In the genomic region with DNA sequence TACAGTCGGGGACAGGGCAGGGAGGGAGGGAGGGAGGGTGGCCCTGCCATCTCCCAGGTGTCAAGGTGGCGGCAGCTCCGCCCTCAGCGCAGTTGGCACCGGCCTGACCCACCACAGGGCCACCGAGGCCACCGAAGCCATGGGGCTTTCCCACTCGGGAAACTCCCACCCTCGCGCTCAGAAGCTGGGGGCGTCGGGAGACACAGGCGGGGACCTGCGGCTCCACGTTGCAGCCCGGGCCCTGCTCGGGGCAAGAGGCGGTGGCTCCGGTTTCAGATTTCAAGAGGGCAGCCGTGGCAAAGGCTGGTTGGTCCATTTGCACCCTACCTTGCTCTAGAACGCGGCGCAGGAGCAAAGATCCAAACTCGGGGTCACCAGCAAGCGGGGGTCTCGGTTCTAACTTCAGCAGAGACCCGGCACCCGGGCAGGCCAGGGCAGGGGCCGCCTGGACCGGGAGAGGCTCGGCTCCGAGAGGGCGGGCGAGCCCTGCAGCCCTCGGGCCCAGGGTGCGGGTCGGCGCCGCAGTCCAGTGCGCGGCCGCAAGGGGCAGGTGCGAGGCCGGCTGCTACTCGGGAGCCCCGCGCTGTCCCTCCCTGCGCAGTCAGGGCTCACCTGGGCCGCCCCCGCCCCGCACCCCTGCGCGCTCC, we compare ENCODE assay signal across 8 cellular contexts. TPM values are rescaled to one million over a fixed set of nuclear protein-coding genes. Genes with fewer than 3 reads are reported as not detected.
A peak's percentile ranks its signal among the peaks of the same experiment; 100 is the strongest.
DNase-seq lines count a peak whose midpoint lies in the region; ATAC-seq and TF ChIP-seq lines count a peak whose summit lies in the region.

No MANE protein-coding gene starts in this region.

- TF ChIP-seq CTCF in brain microvascular endothelial cell (IDR thresholded peaks at IDR 0.05; ENCODE audit: low read depth, low read length, missing control alignments) (peak; percentile 39), kidney epithelial cell (IDR thresholded peaks at IDR 0.05; ENCODE audit: insufficient read depth, low read length, poor library complexity, severe bottlenecking) (peak; percentile 14)

- H3K9ac ChIP-seq in HUES64 (ENCODE audit: low read depth, low read length): peak overlapping the region; percentile 79

- no peaks in the 10 kb centered on the region for H3K27me3 Mint-ChIP-seq in T-helper 17 cell

- H3K4me1 Mint-ChIP-seq in T-helper 17 cell: peaks cover 37% of the 10 kb centered on the region

- 3% methylated on average over 53 of the region's 53 CpGs for WGBS in HUES64

- in situ Hi-C loops in brain microvascular endothelial cell (cut with HindIII; ENCODE audit: low pct_ligation_motif_present, low sequenced_read_pairs): no loop called here

- H3K4me3 ChIP-seq in HUES64 (ENCODE audit: low read length) (peak overlapping the region; percentile 62), brain microvascular endothelial cell (ENCODE audit: low read depth, low read length) (peak overlapping the region; percentile 53), kidney epithelial cell (ENCODE audit: low read depth, low read length) (peak overlapping the region; percentile 54)

- peak overlapping the region; percentile 97 for H3K27ac Mint-ChIP-seq in T-helper 17 cell

- DNase-seq in DMS53 treated with DMSO at 0.1 percent for 48 hours (lab: John Stamatoyannopoulos, UW; ENCODE audit: unreplicated experiment) (peak; percentile 52), T-helper 17 cell (peak; percentile 66 to 79 (median 75)), brain microvascular endothelial cell (no peak), kidney epithelial cell (ENCODE audit: low read depth) (no peak), NCI-H2107 treated with DMSO at 0.1 percent for 48 hours (lab: John Stamatoyannopoulos, UW; ENCODE audit: unreplicated experiment) (no peak)
- DNase-seq in stimulated activated CD4-positive, alpha-beta T cell treated with anti-CD3 and anti-CD28 coated beads, TNF-alpha, amount 100 ng/mL, for 24 hours (ENCODE audit: low read depth in 3 of 3): peak in 2 of 3 experiments; percentile 20 to 26

- peaks cover 9% of the 10 kb centered on the region; the same call in 1 of the 2 replicates for H3K4me1 ChIP-seq in HUES64 (ENCODE audit: insufficient read depth, low read length)

- H3K36me3 Mint-ChIP-seq in T-helper 17 cell (ENCODE audit: low read depth): no peaks in the 10 kb centered on the region

- H3K4me3 Mint-ChIP-seq in T-helper 17 cell: peak overlapping the region; percentile 93

- H3K27me3 ChIP-seq in HUES64 (ENCODE audit: insufficient read depth, low read length) (peaks cover 17% of the 10 kb centered on the region), brain microvascular endothelial cell (replicated peaks) (no peaks in the 10 kb centered on the region), kidney epithelial cell (ENCODE audit: control insufficient read depth, insufficient read depth, low read length) (no peaks in the 10 kb centered on the region)

- H3K9me3 ChIP-seq in HUES64 (ENCODE audit: insufficient read depth, low read depth, low read length) (no peaks in the 10 kb centered on the region), T-helper 17 cell (ENCODE audit: control insufficient read depth, low read length, poor library complexity, severe bottlenecking) (no peaks in the 10 kb centered on the region)

- H3K36me3 ChIP-seq in HUES64 (ENCODE audit: insufficient read depth, low read length): no peaks in the 10 kb centered on the region
- H3K36me3 ChIP-seq in brain microvascular endothelial cell (replicated peaks): no peaks in the 10 kb centered on the region
- no peaks in the 10 kb centered on the region for H3K36me3 ChIP-seq in kidney epithelial cell (ENCODE audit: control insufficient read depth, insufficient read depth, low read length)

- H3K27ac ChIP-seq in HUES64 (ENCODE audit: low read depth, low read length) (no peak overlapping the region), brain microvascular endothelial cell (no peak overlapping the region)

- ATAC-seq in GM21515 (IDR thresholded peaks at IDR 0.05; ENCODE audit: unreplicated experiment): peak; percentile 44
- ATAC-seq in T-helper 17 cell: peak; percentile 87

RNA-seq across cellular contexts. Expression of a gene that starts 0.4 kb away (rescaled TPM):
- polyA plus RNA-seq in HUES64 (2013, experiment 1 of 2): 13.2 TPM
- 12.5 TPM for polyA plus RNA-seq in HUES64 (2013, experiment 2 of 2)
- total RNA-seq in T-helper 17 cell (10 to 100 TPM; 50.8 to 69.9 TPM), kidney epithelial cell (19.3 and 26.4 TPM in 2 replicates)

RNA-seq across cellular contexts. Expression of a gene that starts 31.2 kb away (rescaled TPM):
- polyA plus RNA-seq in HUES64 (2013, experiment 1 of 2): 1.2 TPM
- 1.3 TPM for polyA plus RNA-seq in HUES64 (2013, experiment 2 of 2)
- 10 to 100 TPM; 11.6 to 21.5 TPM for total RNA-seq in T-helper 17 cell
- 1.5 and 1.6 TPM in 2 replicates for total RNA-seq in kidney epithelial cell

Comparison
In these comparisons a context has a peak if more than half of its experiments do, and no peak if none do; other contexts are left out.
1. DNase-seq: peak in DMS53 treated with DMSO at 0.1 percent for 48 hours (single experiment), T-helper 17 cell (3 of 3) and stimulated activated CD4-positive, alpha-beta T cell treated with anti-CD3 and anti-CD28 coated beads, TNF-alpha, amount 100 ng/mL, for 24 hours (2 of 3); none in brain microvascular endothelial cell (single experiment), kidney epithelial cell (single experiment) and NCI-H2107 treated with DMSO at 0.1 percent for 48 hours (single experiment).
2. Peak in every context shown above with its lines, with median percentiles within 50 percentile points of each other: H3K4me3 ChIP-seq.